ENCODE assay signal across 8 cellular contexts in genomic region chr1:110207831-110208230, GRCh38. TPM values are rescaled to one million over a fixed set of nuclear protein-coding genes. Genes with fewer than 3 reads are reported as not detected.
DNase-seq lines count a peak whose midpoint lies in the region; ATAC-seq, FAIRE-seq and TF ChIP-seq lines count a peak whose summit lies in the region.

No MANE protein-coding gene starts in this region.

- H3K4me3 ChIP-seq in brain microvascular endothelial cell (ENCODE audit: low read depth, low read length) = no peak overlapping the region
- no peak overlapping the region for H3K4me3 ChIP-seq in kidney (ENCODE audit: low read length in 2 of 2)

- no peak for ATAC-seq in HG03520 (IDR thresholded peaks at IDR 0.05; ENCODE audit: unreplicated experiment)
- ATAC-seq in HG02642 (IDR thresholded peaks at IDR 0.05; ENCODE audit: poor library complexity, unreplicated experiment) = no peak

- TF ChIP-seq CTCF in GM10266 (IDR thresholded peaks at IDR 0.05; ENCODE audit: control insufficient read depth, insufficient read depth, low read depth, missing control alignments) (peak; percentile 88), VCaP (conservative IDR thresholded peaks at IDR 0.05) (peak; percentile 90), brain microvascular endothelial cell (IDR thresholded peaks at IDR 0.05; ENCODE audit: low read depth, low read length, missing control alignments) (peak; percentile 96), kidney (IDR thresholded peaks at IDR 0.05; ENCODE audit: borderline replicate concordance, extremely low read depth, insufficient read depth) (peak; percentile 87)

- H3K9me3 ChIP-seq in kidney (ENCODE audit: control insufficient read depth in 1 of 2, low read length in 2 of 2) = no peaks in the 10 kb centered on the region

- H3K27me3 ChIP-seq in brain microvascular endothelial cell (replicated peaks) = peaks cover 28% of the 10 kb centered on the region

- H3K4me1 ChIP-seq in kidney (ENCODE audit: control insufficient read depth in 1 of 2, insufficient read depth in 1 of 2, low read depth in 1 of 2, low read length in 2 of 2) = peaks cover 0 to 17% of the 10 kb centered on the region in 2 donors

- H3K27ac ChIP-seq in VCaP = no peak overlapping the region; the same call in 1 of the 2 replicates
- H3K27ac ChIP-seq in brain microvascular endothelial cell = no peak overlapping the region
- H3K27ac ChIP-seq in kidney (ENCODE audit: low read depth in 2 of 2, low read length in 2 of 2) = no peak overlapping the region

- in situ Hi-C loops in brain microvascular endothelial cell (cut with HindIII; ENCODE audit: low pct_ligation_motif_present, low sequenced_read_pairs) = loop anchor here (25.0 kb wide), 1 partner anchor 104 kb away; no protein-coding TSS in a partner anchor

- H3K9ac ChIP-seq in kidney (ENCODE audit: low read length in 2 of 2) = no peak overlapping the region

- DNase-seq in GM10266 (ENCODE audit: extremely low spot score) = peak; percentile 79
- DNase-seq in NCI-H1105 (lab: John Stamatoyannopoulos, UW) = peak; percentile 72
- DNase-seq in brain microvascular endothelial cell = peak; percentile 30
- DNase-seq in kidney = no peak
- DNase-seq in stimulated activated CD4-positive, alpha-beta T cell treated with anti-CD3 and anti-CD28 coated beads, Interleukin-2, amount 100 ng/mL, for 48 hours = peak; percentile 75 to 77

- H3K36me3 ChIP-seq in brain microvascular endothelial cell (replicated peaks) = no peaks in the 10 kb centered on the region
- no peaks in the 10 kb centered on the region for H3K36me3 ChIP-seq in kidney (ENCODE audit: control insufficient read depth in 1 of 2, insufficient read depth in 2 of 2, low read length in 2 of 2)

- no peak for FAIRE-seq in kidney (lab: Jason Lieb, UNC)

- intact Hi-C loops in kidney (cut with DNase I) = loop anchor here (5.0 kb wide), 1 partner anchor 104 kb away; no protein-coding TSS in a partner anchor

RNA-seq across cellular contexts. Expression of gene KCNC4, which starts 2.3 kb away (rescaled TPM):
- 52.9 TPM for total RNA-seq in kidney
- polyA plus RNA-seq in kidney (ENCODE audit: insufficient read depth, low read depth, low replicate concordance) = 12.9 TPM

RNA-seq across cellular contexts. Expression of gene SLC6A17, which starts 57.5 kb away (rescaled TPM):
- total RNA-seq in kidney = 2.3 TPM
- 1.7 TPM for polyA plus RNA-seq in kidney (ENCODE audit: insufficient read depth, low read depth, low replicate concordance)
